ENCODE assay signal across 1 cellular context in the genomic region with DNA sequence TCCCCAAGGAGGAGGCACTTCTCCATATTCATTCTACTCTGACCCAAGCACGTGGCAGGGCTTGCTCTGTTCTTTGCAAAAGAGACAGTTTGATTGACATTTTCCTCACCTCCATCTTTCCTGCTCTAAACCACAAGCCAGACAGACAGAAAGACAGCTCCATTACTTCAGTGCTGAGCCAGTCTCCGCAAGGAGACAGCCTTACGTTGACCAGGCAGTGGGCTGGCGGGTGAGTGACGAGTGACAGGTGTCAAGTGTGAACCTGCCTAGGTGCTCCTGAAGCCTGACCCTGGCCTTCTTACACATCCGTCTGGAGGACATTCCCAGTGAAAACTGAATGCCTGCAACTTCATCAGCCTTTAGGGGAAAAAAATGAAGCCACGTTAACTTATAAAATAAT.
TF ChIP-seq lines count a peak whose summit lies in the region.

No MANE protein-coding gene starts in this region.

TF ChIP-seq in H1, 55 proteins besides CTCF, POLR2A, EP300 and RAD21 (continued from another document):
- TF ChIP-seq, protein P1, sequence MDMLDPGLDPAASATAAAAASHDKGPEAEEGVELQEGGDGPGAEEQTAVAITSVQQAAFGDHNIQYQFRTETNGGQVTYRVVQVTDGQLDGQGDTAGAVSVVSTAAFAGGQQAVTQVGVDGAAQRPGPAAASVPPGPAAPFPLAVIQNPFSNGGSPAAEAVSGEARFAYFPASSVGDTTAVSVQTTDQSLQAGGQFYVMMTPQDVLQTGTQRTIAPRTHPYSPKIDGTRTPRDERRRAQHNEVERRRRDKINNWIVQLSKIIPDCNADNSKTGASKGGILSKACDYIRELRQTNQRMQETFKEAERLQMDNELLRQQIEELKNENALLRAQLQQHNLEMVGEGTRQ (IDR thresholded peaks at IDR 0.05; ENCODE audit: low read length): no peak
- TF ChIP-seq RBBP5 (IDR thresholded peaks at IDR 0.05; ENCODE audit: borderline replicate concordance, low read depth, low read length) (no peak), ZNF274 (IDR thresholded peaks at IDR 0.05; ENCODE audit: borderline replicate concordance, extremely low read depth, low read length) (no peak), CBX5 (IDR thresholded peaks at IDR 0.05; ENCODE audit: low read depth, low read length) (no peak), RXRA (IDR thresholded peaks at IDR 0.05; ENCODE audit: insufficient read depth, low read depth, low read length) (no peak), CEBPB (IDR thresholded peaks at IDR 0.05; ENCODE audit: low read depth, low read length) (no peak), TBP (IDR thresholded peaks at IDR 0.05; ENCODE audit: low read depth, low read length) (no peak), NRF1 (IDR thresholded peaks at IDR 0.05; ENCODE audit: low read depth, low read length) (no peak), BCL11A (IDR thresholded peaks at IDR 0.05; ENCODE audit: low read depth in 2 of 2, low read length in 2 of 2) (no peak), KDM5A (IDR thresholded peaks at IDR 0.05; ENCODE audit: low read length) (no peak), TAF1 (IDR thresholded peaks at IDR 0.05; ENCODE audit: low read depth, low read length) (no peak), POU5F1 (IDR thresholded peaks at IDR 0.05; ENCODE audit: low read depth, low read length) (no peak)
